In genomic region chr3:85626662-85627061, GRCh38 we compare ENCODE assay signal across 20 cellular contexts.
"Had no signal": no experiment of that assay in that cellular context is flagged by ENCODE, and none has a peak within 500 bp of the region (broad histone marks: within the 10 kb centered on the region; RNA-seq: fewer than 3 reads in every experiment).

No MANE protein-coding gene starts in this region.

- ATAC-seq: Panc1, PC-3 had no signal

- H3K27ac ChIP-seq: RWPE1, SJSA1, SK-N-MC had no signal

- H3K27ac Mint-ChIP-seq: T-helper 1 cell treated with Interleukin-12 subunit alpha and Interleukin-12 subunit beta and Interleukin-4 antibody, amounts not matched to agents 30 μg/mL and 1 μg/mL, for 36 hours had no signal

- DNase-seq: KBM-7, MG63, NCI-H1092, NCI-H1105 treated with DMSO at 0.1 percent for 48 hours, NCI-H1417 treated with DMSO at 0.1 percent for 48 hours, NCI-H1694 treated with DMSO at 0.1 percent for 48 hours, NCI-H2029, NCI-H2171 treated with DMSO at 0.1 percent for 48 hours, NCI-H345, NCI-H446 treated with DMSO at 0.1 percent for 48 hours, NCI-H524, NCI-H526 treated with DMSO at 0.1 percent for 48 hours, NCI-H774, PC-3, SIG-M5 had no signal

- H3K9me3 Mint-ChIP-seq: T-helper 1 cell treated with Interleukin-12 subunit alpha and Interleukin-12 subunit beta and Interleukin-4 antibody, amounts not matched to agents 30 μg/mL and 1 μg/mL, for 36 hours had no signal

- H3K4me3 ChIP-seq: MG63, SJSA1, SK-N-MC had no signal

- H3K36me3 ChIP-seq: MG63, SJSA1 had no signal

- H3K27me3 ChIP-seq: MG63, SJSA1 had no signal

- H3K9me3 ChIP-seq: MG63, SJSA1 had no signal

- H3K4me3 Mint-ChIP-seq: T-helper 1 cell treated with Interleukin-12 subunit alpha and Interleukin-12 subunit beta and Interleukin-4 antibody, amounts not matched to agents 30 μg/mL and 1 μg/mL, for 36 hours had no signal

- H3K4me1 ChIP-seq: SJSA1 had no signal
